21 cellular contexts compared by ENCODE assay signal in genomic region chr1:10659646-10660540, GRCh38.
"Had no signal": no experiment of that assay in that cellular context is flagged by ENCODE, and none has a peak within 500 bp of the region (broad histone marks: within the 10 kb centered on the region; RNA-seq: fewer than 3 reads in every experiment).

No MANE protein-coding gene starts in this region.

- H3K27ac Mint-ChIP-seq: natural killer cell; stimulated activated effector memory CD8-positive, alpha-beta T cell treated with anti-CD3 and anti-CD28 coated beads, Interleukin-12 subunit alpha, Interleukin-12 subunit beta, amount 100 ng/mL, for 72 hours had no signal

- DNase-seq: colonic mucosa; effector CD4-positive, alpha-beta T cell; gastrocnemius medialis; glutamatergic neuron; islet precursor cell; mammary epithelial cell; mucosa of descending colon; natural killer cell; nucleus accumbens; ovary; right cardiac atrium; stimulated activated CD4-positive, alpha-beta T cell treated with anti-CD3 and anti-CD28 coated beads, Interleukin-4, amount 100 ng/mL, for 1 hour; stimulated activated CD8-positive, alpha-beta memory T cell treated with anti-CD3 and anti-CD28 coated beads, Interleukin-4, amount 100 ng/mL, for 48 hours; stimulated activated naive CD8-positive, alpha-beta T cell treated with anti-CD3 and anti-CD28 coated beads, Interleukin-15, Interleukin-2, amounts not matched to agents 100 U/mL and 50 U/mL, for 24 hours; testis; trophoblast cell; uterus had no signal

- H3K4me3 ChIP-seq: colonic mucosa, gastrocnemius medialis, mucosa of descending colon, ovary, smooth muscle cell, testis, uterus had no signal

- H3K36me3 ChIP-seq: colonic mucosa, ovary, uterus had no signal

- H3K27me3 ChIP-seq: colonic mucosa, gastrocnemius medialis, ovary, testis, uterus had no signal

- H3K4me2 ChIP-seq: smooth muscle cell had no signal

- ATAC-seq: gastrocnemius medialis; left lobe of liver; mucosa of descending colon; right cardiac atrium; stimulated activated effector memory CD8-positive, alpha-beta T cell treated with anti-CD3 and anti-CD28 coated beads, Interleukin-12 subunit alpha, Interleukin-12 subunit beta, amount 100 ng/mL, for 72 hours; stimulated activated naive CD8-positive, alpha-beta T cell treated with anti-CD3 and anti-CD28 coated beads, Interleukin-15, Interleukin-2, amounts not matched to agents 100 U/mL and 50 U/mL, for 24 hours had no signal

- H3K36me3 Mint-ChIP-seq: natural killer cell had no signal

- H3K9me3 ChIP-seq: colonic mucosa, gastrocnemius medialis, mucosa of descending colon, ovary, testis, uterus had no signal

- H3K4me1 Mint-ChIP-seq: stimulated activated effector memory CD8-positive, alpha-beta T cell treated with anti-CD3 and anti-CD28 coated beads, Interleukin-12 subunit alpha, Interleukin-12 subunit beta, amount 100 ng/mL, for 72 hours had no signal

- H3K4me3 Mint-ChIP-seq: natural killer cell; neural crest cell; stimulated activated effector memory CD8-positive, alpha-beta T cell treated with anti-CD3 and anti-CD28 coated beads, Interleukin-12 subunit alpha, Interleukin-12 subunit beta, amount 100 ng/mL, for 72 hours had no signal

- H3K9me3 Mint-ChIP-seq: natural killer cell; neural crest cell; stimulated activated effector memory CD8-positive, alpha-beta T cell treated with anti-CD3 and anti-CD28 coated beads, Interleukin-12 subunit alpha, Interleukin-12 subunit beta, amount 100 ng/mL, for 72 hours had no signal

- H3K27ac ChIP-seq: colonic mucosa, gastrocnemius medialis, ovary, testis, uterus had no signal

- H3K4me1 ChIP-seq: colonic mucosa had no signal
